13 cellular contexts compared by ENCODE assay signal in the genomic region with DNA sequence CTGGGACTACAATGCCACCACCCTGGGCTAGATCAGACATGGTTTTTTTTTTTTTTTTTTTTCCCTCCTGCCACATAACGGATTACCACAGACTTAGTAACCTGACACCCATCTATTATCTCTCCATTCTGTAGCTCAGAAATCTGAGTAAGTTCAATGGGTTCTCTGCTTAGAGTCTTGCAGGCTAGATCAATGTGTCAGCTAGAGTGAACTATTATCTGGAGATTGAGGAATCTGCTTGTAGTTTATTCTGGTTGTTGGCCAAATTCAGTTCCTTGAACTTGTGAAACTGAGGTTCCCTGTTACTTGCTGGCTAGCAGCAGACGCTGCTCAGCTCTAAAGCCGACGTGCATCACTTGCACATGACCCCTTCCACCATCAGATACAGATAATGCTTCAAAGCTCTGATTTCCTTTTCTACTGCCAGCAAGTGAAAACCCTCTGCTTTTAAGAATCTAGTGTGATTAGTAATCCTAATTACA.
DNase-seq lines count a peak whose midpoint lies in the region; ATAC-seq and TF ChIP-seq lines count a peak whose summit lies in the region.
"Had no signal": no experiment of that assay in that cellular context is flagged by ENCODE, and none has a peak within 500 bp of the region (broad histone marks: within the 10 kb centered on the region; RNA-seq: fewer than 3 reads in every experiment).

No MANE protein-coding gene starts in this region.

- DNase-seq in AG10803 (ENCODE audit: low read depth) = peak; percentile 0
- DNase-seq in HuH-7 (ENCODE audit: low spot score) = peak; percentile 12
- peak; percentile 53 to 90 for DNase-seq in SW 1271 (lab: John Stamatoyannopoulos, UW)
- peak; percentile 48 for DNase-seq in iPS-NIHi11 (ENCODE audit: low spot score)
- DNase-seq in KBM-7 = no peak
- no peak for DNase-seq in T1000 (lab: John Stamatoyannopoulos, UW)
- DNase-seq: activated naive CD4-positive, alpha-beta T cell; CD4-positive, CD25-positive, alpha-beta regulatory T cell; immature natural killer cell; stimulated activated CD4-positive, alpha-beta T cell treated with anti-CD3 and anti-CD28 coated beads, Interleukin-2, amount 100 ng/mL, for 48 hours had no signal

- H3K4me3 ChIP-seq in AG10803 (ENCODE audit: low read length) = no peak overlapping the region

- no peak for ATAC-seq in GM19467 (IDR thresholded peaks at IDR 0.05; ENCODE audit: unreplicated experiment)
- no peak for ATAC-seq in HG02973 (IDR thresholded peaks at IDR 0.05; ENCODE audit: unreplicated experiment)
- ATAC-seq: activated CD4-positive, CD25-positive, alpha-beta regulatory T cell treated with anti-CD3 and anti-CD28 coated beads, Interleukin-2, amount 50 U/mL, for 24 hours had no signal

- in situ Hi-C loops in KBM-7 (cut with MboI; ENCODE audit: low pct_unique_long_range_greater_than_20kb, low sequenced_read_pairs) = no loop called here

- TF ChIP-seq CTCF in AG10803 (conservative IDR thresholded peaks at IDR 0.05; ENCODE audit: low read length) = no peak

Comparison
In these comparisons a context has a peak if more than half of its experiments do, and no peak if none do; other contexts are left out.
1. DNase-seq: peak in AG10803 (single experiment), HuH-7 (single experiment), SW 1271 (2 of 2) and iPS-NIHi11 (single experiment); none in KBM-7 (single experiment) and T1000 (single experiment).